In the genomic region with DNA sequence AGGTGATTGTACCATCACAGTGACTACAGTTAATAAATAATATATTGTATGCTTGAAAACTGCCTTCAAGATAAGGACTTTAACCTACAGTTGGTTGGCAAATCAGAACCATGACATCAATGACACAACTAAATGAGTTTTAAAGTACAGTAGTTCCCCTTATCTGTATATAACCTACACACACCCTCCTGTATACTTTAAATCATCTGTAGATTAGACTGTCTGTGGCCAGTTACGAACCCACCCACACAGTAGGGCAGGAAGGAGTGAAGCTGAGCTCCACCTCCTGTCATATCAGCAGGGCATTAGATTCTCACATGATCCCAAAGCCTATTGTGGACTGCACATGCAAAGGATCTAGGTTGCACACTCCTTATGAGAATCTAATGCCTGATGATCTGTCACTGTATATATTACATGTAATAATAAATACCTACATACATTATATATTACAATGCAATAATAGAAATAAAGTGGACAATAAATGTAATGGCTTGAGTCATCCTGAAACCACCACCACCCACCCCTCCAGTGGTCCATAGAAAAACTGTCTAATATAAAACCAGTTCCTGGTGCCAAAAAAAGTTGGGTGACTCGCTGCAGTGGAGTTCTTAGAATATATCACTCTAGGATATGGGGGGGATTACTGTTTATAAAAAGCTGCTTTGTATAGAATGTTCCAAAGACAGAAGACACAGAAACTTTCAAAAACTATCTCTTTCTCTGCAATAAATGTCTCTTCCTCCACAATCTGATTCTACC, we compare ENCODE assay signal across 14 cellular contexts. TPM values are rescaled to one million over a fixed set of nuclear protein-coding genes. Genes with fewer than 3 reads are reported as not detected.
DNase-seq lines count a peak whose midpoint lies in the region; ATAC-seq, FAIRE-seq and TF ChIP-seq lines count a peak whose summit lies in the region.
"Had no signal": no experiment of that assay in that cellular context is flagged by ENCODE, and none has a peak within 500 bp of the region (broad histone marks: within the 10 kb centered on the region; RNA-seq: fewer than 3 reads in every experiment).

No MANE protein-coding gene starts in this region.

- TF ChIP-seq CTCF in fibroblast of mammary gland (conservative IDR thresholded peaks at IDR 0.05; ENCODE audit: control insufficient read depth, insufficient read depth, low read depth, low read length), result no peak

- in situ Hi-C loops in ACHN (cut with HindIII; ENCODE audit: low pct_ligation_motif_present, low pct_unique_long_range_greater_than_20kb, low sequenced_read_pairs) (no loop called here), Caki2 (cut with HindIII; ENCODE audit: low pct_unique_long_range_greater_than_20kb, low sequenced_read_pairs) (no loop called here)

- DNase-seq in ACHN (peak; percentile 53), Caki2 (ENCODE audit: low read depth) (peak; percentile 50), RCC 7860 (ENCODE audit: low spot score) (peak; percentile 60), fibroblast of mammary gland (ENCODE audit: low read depth) (peak; percentile 51), NCI-H1417 treated with DMSO at 0.1 percent for 48 hours (lab: John Stamatoyannopoulos, UW) (no peak), NCI-H1694 (lab: John Stamatoyannopoulos, UW) (no peak)
- DNase-seq: AML-193, DND-41, left ventricle myocardium inferior, NCI-H1436, NCI-H524 had no signal

- H3K4me3 ChIP-seq in fibroblast of mammary gland (ENCODE audit: control insufficient read depth, low read depth, low read length), result no peak overlapping the region
- H3K4me3 ChIP-seq: left ventricle myocardium inferior had no signal

- peak; percentile 82 for FAIRE-seq in RCC 7860 (lab: Jason Lieb, UNC)
- FAIRE-seq: GM12892 had no signal

- ATAC-seq in GM21825 (IDR thresholded peaks at IDR 0.05; ENCODE audit: unreplicated experiment) (no peak), HG03159 (IDR thresholded peaks at IDR 0.05; ENCODE audit: unreplicated experiment) (no peak)

RNA-seq across cellular contexts. Expression of gene TPK1, which starts 5.6 kb away (rescaled TPM):
- 31.0 and 37.9 TPM in 2 replicates for total RNA-seq in Caki2 (2014; rRNA removed; shearing (Covaris generic); ENCODE audit: low replicate concordance)

Comparison
In these comparisons a context has a peak if more than half of its experiments do, and no peak if none do; other contexts are left out.
1. DNase-seq: peak in ACHN (single experiment), Caki2 (single experiment), RCC 7860 (single experiment) and fibroblast of mammary gland (single experiment); none in NCI-H1417 treated with DMSO at 0.1 percent for 48 hours (single experiment) and NCI-H1694 (single experiment).